23 cellular contexts compared by ENCODE assay signal in the genomic region with DNA sequence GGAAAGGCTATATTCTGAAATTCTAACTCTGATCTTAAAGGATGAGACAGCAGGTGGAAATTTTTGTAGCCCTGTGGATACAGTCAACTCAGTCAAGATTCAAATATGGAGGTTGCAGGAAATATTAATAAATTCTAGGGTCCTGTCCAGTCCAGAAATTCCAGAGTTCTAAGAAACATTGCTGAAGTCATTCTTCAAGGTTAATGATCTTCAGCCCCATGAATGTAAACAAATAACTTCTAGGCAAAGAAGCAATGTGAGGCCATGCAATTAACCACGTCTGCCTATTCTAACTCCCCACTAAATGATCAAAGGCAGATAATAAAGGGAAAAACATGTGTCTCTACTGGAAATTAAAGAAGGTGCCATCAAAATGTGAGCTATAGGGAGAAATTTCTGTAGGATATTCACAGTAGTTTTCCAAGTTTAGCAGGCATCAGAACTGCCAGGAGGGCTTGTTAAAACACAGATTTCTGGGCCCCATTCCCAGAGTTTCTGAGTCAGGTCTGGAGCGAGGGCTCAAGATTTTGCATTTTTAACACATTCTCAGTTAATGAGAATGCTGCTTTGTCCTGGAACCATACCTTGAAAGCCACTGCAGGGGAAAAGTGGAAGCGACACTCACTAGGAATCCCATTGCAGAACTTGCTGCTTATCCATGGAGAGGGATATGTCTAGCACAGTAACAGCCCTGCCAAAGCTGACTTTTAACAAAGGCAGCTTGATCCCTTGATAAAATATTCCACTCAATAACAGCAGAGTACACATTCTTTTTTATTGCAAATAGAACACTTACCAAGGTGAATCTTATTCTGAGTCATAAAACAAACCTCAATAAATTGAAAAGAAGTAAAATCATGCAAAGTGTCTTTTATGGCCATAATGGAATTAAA.
A peak's percentile ranks its signal among the peaks of the same experiment; 100 is the strongest.
DNase-seq lines count a peak whose midpoint lies in the region; TF ChIP-seq lines count a peak whose summit lies in the region.
"Had no signal": no experiment of that assay in that cellular context is flagged by ENCODE, and none has a peak within 500 bp of the region (broad histone marks: within the 10 kb centered on the region; RNA-seq: fewer than 3 reads in every experiment).

No MANE protein-coding gene starts in this region.

- peaks cover 11% of the 10 kb centered on the region for H3K4me1 Mint-ChIP-seq in Calu3 (ENCODE audit: low read depth, unreplicated experiment)
- H3K4me1 Mint-ChIP-seq: B cell; central memory CD8-positive, alpha-beta T cell; naive thymus-derived CD8-positive, alpha-beta T cell had no signal

- peaks cover 2% of the 10 kb centered on the region for H3K27me3 Mint-ChIP-seq in Calu3 (ENCODE audit: unreplicated experiment)

- peak; percentile 47 for DNase-seq in AG20443 (ENCODE audit: low spot score)
- DNase-seq in NT2/D1 (ENCODE audit: low read depth, low spot score) = peak; percentile 40
- DNase-seq in fibroblast of lung (ENCODE audit: low read depth in 2 of 2) = peak; percentile 34 to 85
- DNase-seq in middle frontal gyrus (ENCODE audit: extremely low spot score, low spot score) = peak; percentile 40
- no peak for DNase-seq in RWPE1 (ENCODE audit: low spot score)
- no peak for DNase-seq in AML-193 (lab: John Stamatoyannopoulos, UW)
- DNase-seq in Calu3 = no peak
- DNase-seq in activated CD4-positive, alpha-beta T cell treated with anti-CD3 and anti-CD28 coated beads for 48 hours = no peak
- DNase-seq: activated CD4-positive, alpha-beta T cell treated with anti-CD3 and anti-CD28 coated beads, Interleukin-2, amount 50 U/mL, for 48 hours; activated naive CD8-positive, alpha-beta T cell treated with anti-CD3 and anti-CD28 coated beads, Interleukin-2, amount 10 ng/mL, durations not matched to agents 7 days and 5 days; activated T-cell treated with anti-CD3 and anti-CD28 coated beads, Interleukin-2, amount 50 U/mL, for 48 hours; effector CD4-positive, alpha-beta T cell; foreskin melanocyte; naive thymus-derived CD8-positive, alpha-beta T cell; NCI-H2029; NCI-H524 treated with DMSO at 0.1 percent for 48 hours; Peyer's patch; stimulated activated CD4-positive, alpha-beta T cell treated with anti-CD3 and anti-CD28 coated beads, Interleukin-15, amount 100 ng/mL, for 24 hours had no signal

- no peaks in the 10 kb centered on the region for H3K79me2 ChIP-seq in fibroblast of lung (ENCODE audit: control insufficient read depth, insufficient read depth, low read length)

- no peaks in the 10 kb centered on the region for H3K4me1 ChIP-seq in NT2/D1 (ENCODE audit: insufficient read depth, insufficient read length)
- H3K4me1 ChIP-seq in fibroblast of lung (ENCODE audit: control insufficient read depth, extremely low read depth, insufficient read depth, low read length) = no peaks in the 10 kb centered on the region
- H3K4me1 ChIP-seq: Peyer's patch, vagina had no signal

- H3K9ac ChIP-seq in NT2/D1 (ENCODE audit: insufficient read length, low read depth) (no peak overlapping the region), fibroblast of lung (ENCODE audit: insufficient read depth, low read length) (no peak overlapping the region)

- H3K27ac ChIP-seq in fibroblast of lung (ENCODE audit: insufficient read depth, low read length) (no peak overlapping the region), RWPE1 (no peak overlapping the region)
- H3K27ac ChIP-seq: Peyer's patch, vagina had no signal

- no peaks in the 10 kb centered on the region for H3K27me3 ChIP-seq in NT2/D1 (ENCODE audit: insufficient read depth, insufficient read length)
- no peaks in the 10 kb centered on the region for H3K27me3 ChIP-seq in fibroblast of lung (ENCODE audit: control insufficient read depth, insufficient read depth, low read length)
- H3K27me3 ChIP-seq: Peyer's patch, vagina had no signal

- H3K9me3 Mint-ChIP-seq in Calu3 (ENCODE audit: low read depth, unreplicated experiment) = peaks cover 2% of the 10 kb centered on the region
- H3K9me3 Mint-ChIP-seq: central memory CD8-positive, alpha-beta T cell; stimulated activated naive CD8-positive, alpha-beta T cell treated with anti-CD3 and anti-CD28 coated beads, Interleukin-15, Interleukin-2, amounts not matched to agents 100 ng/mL and 50 ng/mL, for 24 hours had no signal

- CTCF ChIA-PET in RWPE1 (lab: Yijun Ruan, JAX) = interaction anchor here (0.8 kb wide), 1 partner anchor 1413 kb away, joined by 3 read pairs; no protein-coding TSS in a partner anchor
- CTCF ChIA-PET in Calu3 (lab: Charles Lee) = no interaction called here

- no peak overlapping the region for H2AFZ ChIP-seq in fibroblast of lung (ENCODE audit: low read length)

- no peaks in the 10 kb centered on the region for H3K36me3 Mint-ChIP-seq in Calu3 (ENCODE audit: insufficient read depth, unreplicated experiment)

- no peaks in the 10 kb centered on the region for H4K20me1 ChIP-seq in fibroblast of lung (ENCODE audit: control insufficient read depth, extremely low read depth, insufficient read depth, low read length)

- no peak for TF ChIP-seq CTCF in fibroblast of lung (conservative IDR thresholded peaks at IDR 0.05 in 1 of 2, IDR thresholded peaks at IDR 0.05 in 1 of 2; ENCODE audit: low read depth in 1 of 2, low read length in 2 of 2)
- no peak for TF ChIP-seq CTCF in RWPE1 (conservative IDR thresholded peaks at IDR 0.05; ENCODE audit: low read depth)
- TF ChIP-seq CTCF in Calu3 (IDR thresholded peaks at IDR 0.05; ENCODE audit: unreplicated experiment) = no peak

- no peak overlapping the region for H3K27ac Mint-ChIP-seq in Calu3 (ENCODE audit: unreplicated experiment)
- H3K27ac Mint-ChIP-seq: activated naive CD8-positive, alpha-beta T cell treated with anti-CD3 and anti-CD28 coated beads, Interleukin-2, amount 10 ng/mL, durations not matched to agents 7 days and 5 days; B cell; naive thymus-derived CD8-positive, alpha-beta T cell; stimulated activated naive CD8-positive, alpha-beta T cell treated with anti-CD3 and anti-CD28 coated beads, Interleukin-15, Interleukin-2, amounts not matched to agents 100 ng/mL and 50 ng/mL, for 24 hours had no signal

- H3K9me3 ChIP-seq in NT2/D1 (ENCODE audit: insufficient read depth, low read length) (no peaks in the 10 kb centered on the region), fibroblast of lung (ENCODE audit: control insufficient read depth, insufficient read depth, low read depth, low read length) (no peaks in the 10 kb centered on the region)
- H3K9me3 ChIP-seq: Peyer's patch, vagina had no signal

- no TSS peak for BruUV-seq in Calu3 (replicated peaks; lab: Mats Ljungman, UMichigan)

- intact Hi-C loops in Calu3 (cut with micrococcal nuclease; ENCODE audit: unreplicated experiment) = no loop called here

- no peak overlapping the region for H3K4me2 ChIP-seq in fibroblast of lung (ENCODE audit: extremely low read depth, insufficient read depth, low read length)

- H3K4me3 ChIP-seq in NT2/D1 (ENCODE audit: insufficient read length, low read depth) (no peak overlapping the region), fibroblast of lung (replicated peaks in 1 of 4; ENCODE audit: control extremely low read depth in 1 of 4, insufficient read depth in 1 of 4, low read depth in 3 of 4, low read length in 4 of 4) (no peak overlapping the region)
- H3K4me3 ChIP-seq: lung, Peyer's patch, vagina had no signal

- H3K4me3 Mint-ChIP-seq in Calu3 (ENCODE audit: low read depth, unreplicated experiment) = no peak overlapping the region
- H3K4me3 Mint-ChIP-seq: activated naive CD8-positive, alpha-beta T cell treated with anti-CD3 and anti-CD28 coated beads, Interleukin-2, amount 10 ng/mL, durations not matched to agents 7 days and 5 days; B cell; central memory CD8-positive, alpha-beta T cell; naive thymus-derived CD8-positive, alpha-beta T cell; stimulated activated naive CD8-positive, alpha-beta T cell treated with anti-CD3 and anti-CD28 coated beads, Interleukin-15, Interleukin-2, amounts not matched to agents 100 ng/mL and 50 ng/mL, for 24 hours had no signal

- POLR2A ChIA-PET in RWPE1 (lab: Yijun Ruan, JAX; ENCODE audit: low non-redundant PET) = interaction anchor here (0.6 kb wide), 1 partner anchor 282 kb away, joined by 13 read pairs; the partner anchor contains the start of genes ERI2 and REXO5

- H3K36me3 ChIP-seq in NT2/D1 (ENCODE audit: insufficient read depth, insufficient read length, low read length) = no peaks in the 10 kb centered on the region
- H3K36me3 ChIP-seq in fibroblast of lung (ENCODE audit: control insufficient read depth, insufficient read depth, low read length) = no peaks in the 10 kb centered on the region
- H3K36me3 ChIP-seq: Peyer's patch, vagina had no signal

Comparison
In these comparisons a context has a peak if more than half of its experiments do, and no peak if none do; other contexts are left out.
1. DNase-seq: peak in AG20443 (single experiment), NT2/D1 (single experiment), fibroblast of lung (2 of 2) and middle frontal gyrus (single experiment); none in RWPE1 (single experiment), AML-193 (0 of 2), Calu3 (single experiment) and activated CD4-positive, alpha-beta T cell treated with anti-CD3 and anti-CD28 coated beads for 48 hours (single experiment).